Comparison of ENCODE assay signal across 20 cellular contexts in the genomic region with DNA sequence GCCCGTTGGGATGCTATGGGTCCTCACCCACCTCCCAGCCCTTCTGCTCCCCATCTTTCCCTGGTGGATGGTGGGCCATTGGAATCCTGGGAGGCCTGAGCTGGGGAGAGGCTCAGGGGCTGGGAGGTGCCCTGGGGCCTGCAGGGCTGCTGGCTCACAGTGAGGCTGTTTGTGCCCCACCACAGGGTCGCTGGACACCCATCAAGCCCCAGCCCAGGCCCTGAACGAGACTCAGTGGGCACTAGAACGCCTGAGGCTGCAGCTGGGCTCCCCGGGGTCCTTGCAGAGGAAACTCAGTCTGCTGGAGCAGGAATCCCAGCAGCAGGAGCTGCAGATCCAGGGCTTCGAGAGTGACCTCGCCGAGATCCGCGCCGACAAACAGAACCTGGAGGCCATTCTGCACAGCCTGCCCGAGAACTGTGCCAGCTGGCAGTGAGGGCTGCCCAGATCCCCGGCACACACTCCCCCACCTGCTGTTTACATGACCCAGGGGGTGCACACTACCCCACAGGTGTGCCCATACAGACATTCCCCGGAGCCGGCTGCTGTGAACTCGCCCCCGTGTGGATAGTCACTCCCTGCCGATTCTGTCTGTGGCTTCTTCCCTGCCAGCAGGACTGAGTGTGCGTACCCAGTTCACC.
"Had no signal": no experiment of that assay in that cellular context is flagged by ENCODE, and none has a peak within 500 bp of the region (broad histone marks: within the 10 kb centered on the region; RNA-seq: fewer than 3 reads in every experiment).

No MANE protein-coding gene starts in this region.

- H3K4me3 Mint-ChIP-seq: nephron; stimulated activated effector memory CD8-positive, alpha-beta T cell treated with anti-CD3 and anti-CD28 coated beads, Interleukin-12 subunit alpha, Interleukin-12 subunit beta, amount 100 ng/mL, for 72 hours had no signal

- H3K36me3 Mint-ChIP-seq: naive B cell; stimulated activated effector memory CD8-positive, alpha-beta T cell treated with anti-CD3 and anti-CD28 coated beads, Interleukin-12 subunit alpha, Interleukin-12 subunit beta, amount 100 ng/mL, for 72 hours had no signal

- H3K9me3 ChIP-seq: neutrophil, tibial artery had no signal

- H3K36me3 ChIP-seq: neutrophil, tibial artery had no signal

- H3K9me3 Mint-ChIP-seq: naive B cell; nephron; stimulated activated effector memory CD8-positive, alpha-beta T cell treated with anti-CD3 and anti-CD28 coated beads, Interleukin-12 subunit alpha, Interleukin-12 subunit beta, amount 100 ng/mL, for 72 hours had no signal

- H3K27ac Mint-ChIP-seq: naive B cell; nephron; progenitor cell of endocrine pancreas; stimulated activated effector memory CD8-positive, alpha-beta T cell treated with anti-CD3 and anti-CD28 coated beads, Interleukin-12 subunit alpha, Interleukin-12 subunit beta, amount 100 ng/mL, for 72 hours had no signal

- ATAC-seq: left colon; left ventricle myocardium superior; right cardiac atrium; stimulated activated effector memory CD8-positive, alpha-beta T cell treated with anti-CD3 and anti-CD28 coated beads, Interleukin-12 subunit alpha, Interleukin-12 subunit beta, amount 100 ng/mL, for 72 hours; stimulated activated naive CD8-positive, alpha-beta T cell treated with anti-CD3 and anti-CD28 coated beads, Interleukin-15, Interleukin-2, amounts not matched to agents 100 U/mL and 50 U/mL, for 24 hours had no signal

- DNase-seq: cortex of kidney; dorsolateral prefrontal cortex; effector CD8-positive, alpha-beta T cell; foreskin melanocyte; head of caudate nucleus; hippocampal formation; left colon; left ventricle myocardium superior; mesendoderm; naive B cell; stimulated activated CD4-positive, alpha-beta T cell treated with anti-CD3 and anti-CD28 coated beads, Interleukin-4, amount 100 ng/mL, for 1 hour; stimulated activated CD8-positive, alpha-beta memory T cell treated with anti-CD3 and anti-CD28 coated beads, Interleukin-4, amount 100 ng/mL, for 48 hours; stimulated activated naive CD8-positive, alpha-beta T cell treated with anti-CD3 and anti-CD28 coated beads, Interleukin-15, Interleukin-2, amounts not matched to agents 100 U/mL and 50 U/mL, for 24 hours; tibial artery had no signal

- H3K27ac ChIP-seq: dorsolateral prefrontal cortex, neutrophil, tibial artery had no signal

- H3K4me3 ChIP-seq: dorsolateral prefrontal cortex, lung, tibial artery had no signal
